1 cellular context compared by ENCODE assay signal in the genomic region with DNA sequence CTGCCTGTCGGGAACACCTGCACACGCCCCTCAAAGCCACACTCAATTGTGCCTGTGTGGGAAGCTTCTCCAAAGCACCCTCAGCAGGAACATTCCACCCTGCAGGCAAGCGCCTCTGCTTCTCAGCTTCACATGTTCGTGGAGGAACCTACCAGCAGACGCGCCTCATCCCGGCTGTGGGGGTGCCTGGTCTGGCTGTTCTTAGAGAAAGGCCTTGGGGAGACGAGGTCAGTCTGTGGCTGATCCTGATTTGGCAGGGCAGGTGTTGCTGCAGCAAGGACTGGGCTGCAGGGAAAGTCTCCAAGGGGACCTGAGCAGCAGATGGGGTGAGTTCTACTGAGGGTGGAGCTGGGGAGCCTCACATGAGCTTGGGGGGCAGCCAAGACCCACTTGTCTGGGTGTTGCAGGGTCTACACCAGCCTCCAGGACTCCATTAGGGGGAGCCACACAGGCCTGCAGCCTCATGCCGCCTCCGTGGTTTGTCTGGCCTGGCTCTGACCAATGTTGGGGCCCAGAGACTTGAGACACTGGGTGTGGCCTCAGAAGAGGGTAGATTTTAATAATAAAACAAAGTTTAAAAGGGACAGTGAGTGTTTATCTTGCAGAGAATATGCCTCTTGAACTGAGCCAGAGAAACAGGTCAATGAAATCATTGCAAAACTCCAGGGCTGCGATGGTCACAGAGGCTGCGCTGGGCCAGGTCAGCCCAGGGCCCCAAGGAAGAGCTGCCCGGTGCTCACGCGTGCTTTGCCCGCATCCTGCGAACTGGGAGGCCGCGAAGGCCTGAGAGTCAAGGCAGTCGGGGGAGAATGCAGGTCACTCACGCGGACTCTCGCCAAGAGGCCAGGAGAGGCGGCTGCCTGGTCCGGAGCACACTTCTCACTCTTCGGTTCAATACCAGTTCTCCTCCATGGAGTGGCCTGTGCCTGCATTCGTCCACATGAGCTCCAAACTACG.
TF ChIP-seq lines count a peak whose summit lies in the region.

No MANE protein-coding gene starts in this region.

TF ChIP-seq in HCT116, 20 proteins besides CTCF, POLR2A, EP300 and RAD21:
- no peak for TF ChIP-seq EGR1 (IDR thresholded peaks at IDR 0.05; ENCODE audit: low read depth)
- TF ChIP-seq, protein P1, sequence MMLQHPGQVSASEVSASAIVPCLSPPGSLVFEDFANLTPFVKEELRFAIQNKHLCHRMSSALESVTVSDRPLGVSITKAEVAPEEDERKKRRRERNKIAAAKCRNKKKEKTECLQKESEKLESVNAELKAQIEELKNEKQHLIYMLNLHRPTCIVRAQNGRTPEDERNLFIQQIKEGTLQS (IDR thresholded peaks at IDR 0.05) = no peak
- TF ChIP-seq, protein P2, sequence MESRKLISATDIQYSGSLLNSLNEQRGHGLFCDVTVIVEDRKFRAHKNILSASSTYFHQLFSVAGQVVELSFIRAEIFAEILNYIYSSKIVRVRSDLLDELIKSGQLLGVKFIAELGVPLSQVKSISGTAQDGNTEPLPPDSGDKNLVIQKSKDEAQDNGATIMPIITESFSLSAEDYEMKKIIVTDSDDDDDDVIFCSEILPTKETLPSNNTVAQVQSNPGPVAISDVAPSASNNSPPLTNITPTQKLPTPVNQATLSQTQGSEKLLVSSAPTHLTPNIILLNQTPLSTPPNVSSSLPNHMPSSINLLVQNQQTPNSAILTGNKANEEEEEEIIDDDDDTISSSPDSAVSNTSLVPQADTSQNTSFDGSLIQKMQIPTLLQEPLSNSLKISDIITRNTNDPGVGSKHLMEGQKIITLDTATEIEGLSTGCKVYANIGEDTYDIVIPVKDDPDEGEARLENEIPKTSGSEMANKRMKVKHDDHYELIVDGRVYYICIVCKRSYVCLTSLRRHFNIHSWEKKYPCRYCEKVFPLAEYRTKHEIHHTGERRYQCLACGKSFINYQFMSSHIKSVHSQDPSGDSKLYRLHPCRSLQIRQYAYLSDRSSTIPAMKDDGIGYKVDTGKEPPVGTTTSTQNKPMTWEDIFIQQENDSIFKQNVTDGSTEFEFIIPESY (IDR thresholded peaks at IDR 0.05; ENCODE audit: extremely low read depth, insufficient replicate concordance, low read length) = no peak
- no peak for TF ChIP-seq EZH2phosphoT487 (IDR thresholded peaks at IDR 0.05; ENCODE audit: borderline replicate concordance)
- TF ChIP-seq POLR2AphosphoS5 (IDR thresholded peaks at IDR 0.05; ENCODE audit: low read depth, low read length) = no peak
- TF ChIP-seq CEBPB (IDR thresholded peaks at IDR 0.05; ENCODE audit: low read depth) = no peak
- TF ChIP-seq YY1 (IDR thresholded peaks at IDR 0.05; ENCODE audit: extremely low read depth, insufficient replicate concordance, low read depth, low read length) = no peak
- TF ChIP-seq ZNF274 (IDR thresholded peaks at IDR 0.05; ENCODE audit: low read depth, low read length) = no peak
- no peak for TF ChIP-seq ZFX (IDR thresholded peaks at IDR 0.05)
TF ChIP-seq in HCT116: peak in this region for 0.
